In the genomic region with DNA sequence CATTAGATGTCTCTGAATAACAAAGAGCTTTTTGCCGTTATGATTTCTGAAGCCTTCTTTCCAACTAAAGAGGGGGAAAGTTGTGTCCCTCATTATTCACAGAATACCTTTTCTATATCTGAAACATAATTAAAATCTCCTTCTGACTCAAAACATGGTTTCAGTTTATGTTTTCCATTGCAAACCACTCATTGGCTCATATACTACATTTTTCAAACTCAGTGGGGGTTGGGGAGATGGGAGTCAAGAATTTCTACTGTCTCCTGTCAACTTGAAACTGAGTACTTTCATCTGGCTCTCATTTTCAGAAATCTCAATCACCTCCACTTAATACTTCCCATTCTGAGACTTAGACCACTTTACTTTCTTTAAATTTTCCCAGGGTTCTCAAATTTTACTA, we compare ENCODE assay signal across 34 cellular contexts.
"Had no signal": no experiment of that assay in that cellular context is flagged by ENCODE, and none has a peak within 500 bp of the region (broad histone marks: within the 10 kb centered on the region; RNA-seq: fewer than 3 reads in every experiment).

No MANE protein-coding gene starts in this region.

- ATAC-seq: activated CD4-positive, CD25-positive, alpha-beta regulatory T cell treated with anti-CD3 and anti-CD28 coated beads, Interleukin-2, amount 50 U/mL, for 24 hours; activated CD8-positive, alpha-beta T cell treated with anti-CD3 and anti-CD28 coated beads for 36 hours; activated naive CD8-positive, alpha-beta T cell treated with anti-CD3 and anti-CD28 coated beads, Interleukin-2, amount 50 U/mL, for 24 hours; body of pancreas; gastroesophageal sphincter had no signal

- H3K9me3 Mint-ChIP-seq: activated naive CD8-positive, alpha-beta T cell treated with anti-CD3 and anti-CD28 coated beads, Interleukin-2, amount 50 U/mL, for 24 hours had no signal

- H3K27ac Mint-ChIP-seq: activated B cell treated with CpG ODN at 0.5 μM for 24 hours; activated CD8-positive, alpha-beta T cell treated with anti-CD3 and anti-CD28 coated beads for 36 hours; activated naive CD4-positive, alpha-beta T cell treated with anti-CD3 and anti-CD28 coated beads for 36 hours; activated naive CD4-positive, alpha-beta T cell treated with anti-CD3 and anti-CD28 coated beads, Interleukin-2, amount 50 U/mL, for 24 hours; activated naive CD8-positive, alpha-beta T cell treated with anti-CD3 and anti-CD28 coated beads for 36 hours; activated naive CD8-positive, alpha-beta T cell treated with anti-CD3 and anti-CD28 coated beads, Interleukin-2, amount 50 U/mL, for 24 hours; activated T-helper 1 cell treated with anti-CD3 and anti-CD28 coated beads, Interleukin-12 subunit alpha, Interleukin-12 subunit beta, Interleukin-2, Interleukin-4 antibody, amounts not matched to agents 30 ng/mL and 10 ng/mL and 1 ng/mL, durations not matched to agents 14 hours and 24 hours and 36 hours; activated T-helper 2 cell treated with anti-CD3 and anti-CD28 coated beads, Interferon-gamma antibody, Interleukin-2, Interleukin-4, amounts not matched to agents 10 μg/mL and 5 μg/mL and 100 μg/mL, durations not matched to agents 14 hours and 24 hours and 36 hours; T-helper 2 cell treated with Interferon-gamma antibody and Interleukin-4, amounts not matched to agents 5 μg/mL and 100 μg/mL, for 36 hours had no signal

- H3K4me1 ChIP-seq: adrenal gland, body of pancreas, esophagus squamous epithelium, gastroesophageal sphincter had no signal

- H3K27me3 Mint-ChIP-seq: activated B cell treated with CpG ODN at 0.5 μM for 24 hours; activated CD8-positive, alpha-beta T cell treated with anti-CD3 and anti-CD28 coated beads for 36 hours; activated naive CD4-positive, alpha-beta T cell treated with anti-CD3 and anti-CD28 coated beads, Interleukin-2, amount 50 U/mL, for 24 hours; activated naive CD8-positive, alpha-beta T cell treated with anti-CD3 and anti-CD28 coated beads for 36 hours; activated naive CD8-positive, alpha-beta T cell treated with anti-CD3 and anti-CD28 coated beads, Interleukin-2, amount 50 U/mL, for 24 hours had no signal

- FAIRE-seq: colon, endometrium had no signal

- H3K36me3 ChIP-seq: adrenal gland, esophagus squamous epithelium, gastroesophageal sphincter, WERI-Rb-1 had no signal

- H3K4me1 Mint-ChIP-seq: activated B cell treated with CpG ODN at 0.5 μM for 24 hours; activated naive CD4-positive, alpha-beta T cell treated with anti-CD3 and anti-CD28 coated beads, Interleukin-2, amount 50 U/mL, for 24 hours; activated naive CD8-positive, alpha-beta T cell treated with anti-CD3 and anti-CD28 coated beads for 36 hours; activated naive CD8-positive, alpha-beta T cell treated with anti-CD3 and anti-CD28 coated beads, Interleukin-2, amount 50 U/mL, for 24 hours had no signal

- H3K4me3 ChIP-seq: adrenal gland, body of pancreas, esophagus squamous epithelium, gastroesophageal sphincter had no signal

- DNase-seq: activated B cell treated with CpG ODN at 0.5 μM for 24 hours; activated CD4-positive, alpha-beta T cell treated with anti-CD3 and anti-CD28 coated beads for 48 hours; activated CD4-positive, alpha-beta T cell treated with anti-CD3 and anti-CD28 coated beads, Interleukin-2, amount 50 U/mL, for 1 hour; activated CD4-positive, alpha-beta T cell treated with anti-CD3 and anti-CD28 coated beads, Interleukin-2, amount 50 U/mL, for 48 hours; activated CD8-positive, alpha-beta memory T cell treated with anti-CD3 and anti-CD28 coated beads for 24 hours; activated CD8-positive, alpha-beta T cell treated with anti-CD3 and anti-CD28 coated beads for 36 hours; activated effector memory CD4-positive, alpha-beta T cell treated with anti-CD3 and anti-CD28 coated beads, Interleukin-2, amount 50 U/mL, for 16 hours; activated naive CD4-positive, alpha-beta T cell treated with anti-CD3 and anti-CD28 coated beads for 36 hours; activated naive CD8-positive, alpha-beta T cell treated with anti-CD3 and anti-CD28 coated beads for 36 hours; activated naive CD8-positive, alpha-beta T cell treated with anti-CD3 and anti-CD28 coated beads, Interleukin-2, amount 50 U/mL, for 24 hours; activated T-cell treated with anti-CD3 and anti-CD28 coated beads, Interleukin-2, amount 50 U/mL, for 48 hours; adrenal gland; amygdala; aorta; body of pancreas; caudate nucleus; cortex of kidney; dermis blood vessel endothelial cell; effector CD8-positive, alpha-beta T cell; esophagus squamous epithelium; foreskin melanocyte; head of caudate nucleus; hippocampal formation; T1000; WERI-Rb-1 had no signal

- H3K27me3 ChIP-seq: adrenal gland, body of pancreas, esophagus squamous epithelium, gastroesophageal sphincter had no signal

- H3K27ac ChIP-seq: adrenal gland, body of pancreas, epithelial cell of prostate, esophagus squamous epithelium, gastroesophageal sphincter, WERI-Rb-1 had no signal

- H3K4me3 Mint-ChIP-seq: activated B cell treated with CpG ODN at 0.5 μM for 24 hours; activated CD8-positive, alpha-beta T cell treated with anti-CD3 and anti-CD28 coated beads for 36 hours; activated naive CD4-positive, alpha-beta T cell treated with anti-CD3 and anti-CD28 coated beads for 36 hours; activated naive CD4-positive, alpha-beta T cell treated with anti-CD3 and anti-CD28 coated beads, Interleukin-2, amount 50 U/mL, for 24 hours; activated naive CD8-positive, alpha-beta T cell treated with anti-CD3 and anti-CD28 coated beads for 36 hours; activated naive CD8-positive, alpha-beta T cell treated with anti-CD3 and anti-CD28 coated beads, Interleukin-2, amount 50 U/mL, for 24 hours; activated T-helper 1 cell treated with anti-CD3 and anti-CD28 coated beads, Interleukin-12 subunit alpha, Interleukin-12 subunit beta, Interleukin-2, Interleukin-4 antibody, amounts not matched to agents 30 ng/mL and 10 ng/mL and 1 ng/mL, durations not matched to agents 14 hours and 24 hours and 36 hours; T-helper 2 cell treated with Interferon-gamma antibody and Interleukin-4, amounts not matched to agents 5 μg/mL and 100 μg/mL, for 36 hours had no signal

- H3K36me3 Mint-ChIP-seq: activated naive CD4-positive, alpha-beta T cell treated with anti-CD3 and anti-CD28 coated beads, Interleukin-2, amount 50 U/mL, for 24 hours; activated naive CD8-positive, alpha-beta T cell treated with anti-CD3 and anti-CD28 coated beads for 36 hours had no signal

- H3K9me3 ChIP-seq: adrenal gland, body of pancreas, esophagus squamous epithelium, gastroesophageal sphincter had no signal
